ENCODE assay signal across 8 cellular contexts in genomic region chr6:13574571-13575376, GRCh38. TPM values are rescaled to one million over a fixed set of nuclear protein-coding genes. Genes with fewer than 3 reads are reported as not detected.
DNase-seq lines count a peak whose midpoint lies in the region; ATAC-seq and TF ChIP-seq lines count a peak whose summit lies in the region.

TSS of gene SIRT5 (plus strand) at chr6:13574601. CDS start at chr6:13584111, 9,510 bp downstream.

- intact Hi-C loops in dorsolateral prefrontal cortex (cut with DNase I), result loop anchor here (2.0 to 10.0 kb wide), 7 partner anchors 40 to 240 kb away; partner anchors contain the start of genes GFOD1 (in 2 of the 2), NOL7 (in 2 of the 2) and RANBP9 (in 1 of the 2)
- intact Hi-C loops in lower lobe of right lung (cut with DNase I), result no loop called here

- H3K4me1 ChIP-seq in CD4-positive, CD25-positive, alpha-beta regulatory T cell (ENCODE audit: control insufficient read depth, insufficient read depth, low read length, poor library complexity, severe bottlenecking), result peaks cover 5% of the 10 kb centered on the region
- peaks cover 15% of the 10 kb centered on the region for H3K4me1 ChIP-seq in lower lobe of right lung

- H3K4me1 Mint-ChIP-seq in CD4-positive, CD25-positive, alpha-beta regulatory T cell, result peaks cover 9 to 35% (median 24%) of the 10 kb centered on the region in 4 donors

- H3K27ac ChIP-seq in CD4-positive, CD25-positive, alpha-beta regulatory T cell (ENCODE audit: insufficient read depth, low read length, poor library complexity, severe bottlenecking), result peak within 1 kb of the TSS; percentile 87
- H3K27ac ChIP-seq in dorsolateral prefrontal cortex, result peak within 1 kb of the TSS; percentile 75 to 99 (median 97)
- peak within 1 kb of the TSS; percentile 97 for H3K27ac ChIP-seq in lower lobe of right lung

- TF ChIP-seq CTCF in dorsolateral prefrontal cortex (IDR thresholded peaks at IDR 0.05 in 54 of 56, conservative IDR thresholded peaks at IDR 0.05 in 2 of 56; ENCODE audit: low read depth in 1 of 56, partially characterized antibody in 56 of 56) (peak in 1 of 56 donors; percentile 66), lower lobe of right lung (IDR thresholded peaks at IDR 0.05) (no peak)

- H3K4me3 ChIP-seq in CD4-positive, CD25-positive, alpha-beta regulatory T cell (ENCODE audit: low read depth, low read length), result peak within 1 kb of the TSS; percentile 80
- H3K4me3 ChIP-seq in dorsolateral prefrontal cortex (peak within 1 kb of the TSS; percentile 46 to 96 (median 87)), lower lobe of right lung (peak within 1 kb of the TSS; percentile 84)

- no peaks in the 10 kb centered on the region for H3K36me3 Mint-ChIP-seq in CD4-positive, CD25-positive, alpha-beta regulatory T cell

- no peaks in the 10 kb centered on the region for H3K27me3 ChIP-seq in CD4-positive, CD25-positive, alpha-beta regulatory T cell (ENCODE audit: control insufficient read depth, insufficient read depth, low read length)
- H3K27me3 ChIP-seq in dorsolateral prefrontal cortex (no peaks in the 10 kb centered on the region), lower lobe of right lung (ENCODE audit: low read depth) (no peaks in the 10 kb centered on the region)

- peak within 1 kb of the TSS; percentile 98 to 99 (median 99) for H3K4me3 Mint-ChIP-seq in CD4-positive, CD25-positive, alpha-beta regulatory T cell

- no peaks in the 10 kb centered on the region for H3K36me3 ChIP-seq in CD4-positive, CD25-positive, alpha-beta regulatory T cell (ENCODE audit: control insufficient read depth, insufficient read depth, low read length)
- H3K36me3 ChIP-seq in lower lobe of right lung, result peaks cover 4% of the 10 kb centered on the region

- no peaks in the 10 kb centered on the region for H3K9me3 Mint-ChIP-seq in CD4-positive, CD25-positive, alpha-beta regulatory T cell

- H3K9me3 ChIP-seq in CD4-positive, CD25-positive, alpha-beta regulatory T cell (ENCODE audit: control insufficient read depth in 2 of 2, low read length in 2 of 2), result no peaks in the 10 kb centered on the region
- no peaks in the 10 kb centered on the region for H3K9me3 ChIP-seq in lower lobe of right lung

- peak within 1 kb of the TSS; percentile 95 to 98 (median 98) for H3K27ac Mint-ChIP-seq in CD4-positive, CD25-positive, alpha-beta regulatory T cell

- peaks cover 28% of the 10 kb centered on the region for H3K27me3 Mint-ChIP-seq in CD4-positive, CD25-positive, alpha-beta regulatory T cell

- ATAC-seq in CD4-positive, CD25-positive, alpha-beta regulatory T cell (ENCODE audit: low read depth in 2 of 2), result peak; percentile 58 to 62
- ATAC-seq in GM19372 (IDR thresholded peaks at IDR 0.05; ENCODE audit: low read depth, unreplicated experiment) (peak; percentile 56), HG03521 (IDR thresholded peaks at IDR 0.05; ENCODE audit: unreplicated experiment) (peak; percentile 59), lower lobe of right lung (peak; percentile 88 to 90)

- DNase-seq in CD4-positive, CD25-positive, alpha-beta regulatory T cell, result peak; percentile 65 to 89 (median 73)
- DNase-seq in NCI-H69 (lab: John Stamatoyannopoulos, UW) (peak; percentile 97), dorsolateral prefrontal cortex (peak; percentile 45 to 86 (median 76)), lower lobe of right lung (peak; percentile 87)
- peak; percentile 51 to 53 for DNase-seq in activated CD4-positive, alpha-beta T cell treated with anti-CD3 and anti-CD28 coated beads, Interleukin-2, amount 50 U/mL, for 4 hours
- DNase-seq in stimulated activated CD4-positive, alpha-beta T cell treated with anti-CD3 and anti-CD28 coated beads, TNF-alpha, amount 100 ng/mL, for 24 hours (ENCODE audit: low read depth in 3 of 3), result peak; percentile 52 to 77 (median 59)

RNA-seq across cellular contexts. Expression of gene SIRT5, which starts in this region (rescaled TPM):
- total RNA-seq in CD4-positive, CD25-positive, alpha-beta regulatory T cell, result 8.2 TPM
- 10 to 100 TPM in 3 of 4 donors, 1 to 10 TPM in 1; 9.7 to 12.5 (median 11.2) TPM for polyA plus RNA-seq in CD4-positive, CD25-positive, alpha-beta regulatory T cell
- total RNA-seq in dorsolateral prefrontal cortex (10 to 100 TPM; 21.4 to 45.4 (median 34.7) TPM), lower lobe of right lung (15.3 TPM)

Comparison
In these comparisons a context has a peak if more than half of its experiments do, and no peak if none do; other contexts are left out.
1. Peak in every context shown above with its lines: DNase-seq, ATAC-seq, H3K4me3 ChIP-seq and H3K27ac ChIP-seq.